ENCODE assay signal across 37 cellular contexts in the genomic region with DNA sequence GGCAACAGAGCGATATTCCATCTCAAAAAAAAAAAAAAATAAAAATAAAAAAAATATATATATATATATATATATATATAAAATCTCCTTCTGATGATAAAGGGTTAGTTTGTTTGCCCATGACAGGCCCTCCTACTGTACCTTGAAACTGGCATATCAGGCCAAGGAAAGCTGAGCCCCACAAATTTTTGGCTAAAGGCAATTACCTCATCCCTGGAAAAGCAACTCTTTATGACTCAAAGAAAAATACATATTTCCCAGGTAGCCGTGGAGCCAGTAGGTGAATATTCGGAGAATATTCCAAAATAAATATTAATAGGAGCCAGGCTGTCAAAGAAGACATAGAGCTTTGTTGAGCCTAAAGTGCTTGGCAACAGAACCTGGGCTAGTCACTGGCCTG.
"Had no signal": no experiment of that assay in that cellular context is flagged by ENCODE, and none has a peak within 500 bp of the region (broad histone marks: within the 10 kb centered on the region; RNA-seq: fewer than 3 reads in every experiment).

No MANE protein-coding gene starts in this region.

- H3K4me1 ChIP-seq: adrenal gland, ascending aorta, breast epithelium had no signal

- ATAC-seq: activated naive CD4-positive, alpha-beta T cell treated with anti-CD3 and anti-CD28 coated beads, Interleukin-2, amount 50 U/mL, for 72 hours; activated naive CD8-positive, alpha-beta T cell treated with anti-CD3 and anti-CD28 coated beads, Interleukin-2, amount 50 U/mL, for 24 hours; activated T-cell treated with anti-CD3 and anti-CD28 coated beads, Interleukin-2, amount 50 U/mL, for 4 hours; activated T-cell treated with anti-CD3 and anti-CD28 coated beads, Interleukin-2, amount 50 U/mL, for 72 hours; activated T-helper 17 cell treated with anti-CD3 and anti-CD28 coated beads, Interleukin-2, amount 50 U/mL, for 72 hours had no signal

- H3K4me3 Mint-ChIP-seq: activated naive CD4-positive, alpha-beta T cell treated with anti-CD3 and anti-CD28 coated beads for 36 hours; activated naive CD4-positive, alpha-beta T cell treated with anti-CD3 and anti-CD28 coated beads, Interleukin-2, amount 10 ng/mL, durations not matched to agents 7 days and 5 days; activated naive CD4-positive, alpha-beta T cell treated with anti-CD3 and anti-CD28 coated beads, Interleukin-2, amount 50 U/mL, for 24 hours; activated naive CD8-positive, alpha-beta T cell; activated naive CD8-positive, alpha-beta T cell treated with anti-CD3 and anti-CD28 coated beads for 36 hours; activated naive CD8-positive, alpha-beta T cell treated with anti-CD3 and anti-CD28 coated beads, Interleukin-2, amount 10 ng/mL, durations not matched to agents 7 days and 5 days; activated naive CD8-positive, alpha-beta T cell treated with anti-CD3 and anti-CD28 coated beads, Interleukin-2, amount 50 U/mL, for 24 hours; activated T-cell treated with anti-CD3 and anti-CD28 coated beads, Interleukin-2, amount 50 U/mL, for 24 hours; activated T-cell treated with anti-CD3 and anti-CD28 coated beads, Interleukin-2, amount 50 U/mL, for 4 hours; activated T-cell treated with anti-CD3 and anti-CD28 coated beads, Interleukin-2, amount 50 U/mL, for 72 hours; activated T-helper 1 cell treated with anti-CD3 and anti-CD28 coated beads, Interleukin-12 subunit alpha, Interleukin-12 subunit beta, Interleukin-2, Interleukin-4 antibody, amounts not matched to agents 30 ng/mL and 10 ng/mL and 1 ng/mL, durations not matched to agents 14 hours and 24 hours and 36 hours; activated T-helper 17 cell treated with anti-CD3 and anti-CD28 coated beads, Interleukin-2, amount 50 U/mL, for 72 hours; brain; central memory CD8-positive, alpha-beta T cell had no signal

- H3K36me3 Mint-ChIP-seq: activated naive CD8-positive, alpha-beta T cell treated with anti-CD3 and anti-CD28 coated beads, Interleukin-2, amount 10 ng/mL, durations not matched to agents 7 days and 5 days had no signal

- H3K27me3 ChIP-seq: adrenal gland, ascending aorta, brain microvascular endothelial cell, breast epithelium, cardiac muscle cell had no signal

- H3K27ac Mint-ChIP-seq: activated naive CD4-positive, alpha-beta T cell treated with anti-CD3 and anti-CD28 coated beads for 36 hours; activated naive CD4-positive, alpha-beta T cell treated with anti-CD3 and anti-CD28 coated beads, Interleukin-2, amount 10 ng/mL, durations not matched to agents 7 days and 5 days; activated naive CD4-positive, alpha-beta T cell treated with anti-CD3 and anti-CD28 coated beads, Interleukin-2, amount 50 U/mL, for 24 hours; activated naive CD4-positive, alpha-beta T cell treated with anti-CD3 and anti-CD28 coated beads, Interleukin-2, amount 50 U/mL, for 72 hours; activated naive CD8-positive, alpha-beta T cell; activated naive CD8-positive, alpha-beta T cell treated with anti-CD3 and anti-CD28 coated beads for 36 hours; activated naive CD8-positive, alpha-beta T cell treated with anti-CD3 and anti-CD28 coated beads, Interleukin-2, amount 10 ng/mL, durations not matched to agents 7 days and 5 days; activated naive CD8-positive, alpha-beta T cell treated with anti-CD3 and anti-CD28 coated beads, Interleukin-2, amount 50 U/mL, for 24 hours; activated T-cell treated with anti-CD3 and anti-CD28 coated beads, Interleukin-2, amount 50 U/mL, for 24 hours; activated T-cell treated with anti-CD3 and anti-CD28 coated beads, Interleukin-2, amount 50 U/mL, for 72 hours; activated T-helper 1 cell treated with anti-CD3 and anti-CD28 coated beads, Interleukin-12 subunit alpha, Interleukin-12 subunit beta, Interleukin-2, Interleukin-4 antibody, amounts not matched to agents 30 ng/mL and 10 ng/mL and 1 ng/mL, durations not matched to agents 14 hours and 24 hours and 36 hours; activated T-helper 17 cell treated with anti-CD3 and anti-CD28 coated beads, Interleukin-2, amount 50 U/mL, for 72 hours; activated T-helper 2 cell treated with anti-CD3 and anti-CD28 coated beads, Interferon-gamma antibody, Interleukin-2, Interleukin-4, amounts not matched to agents 10 μg/mL and 5 μg/mL and 100 μg/mL, durations not matched to agents 14 hours and 24 hours and 36 hours; brain had no signal

- H3K4me3 ChIP-seq: adrenal gland, ascending aorta, breast epithelium, cardiac muscle cell had no signal

- H3K27me3 Mint-ChIP-seq: activated naive CD4-positive, alpha-beta T cell treated with anti-CD3 and anti-CD28 coated beads, Interleukin-2, amount 10 ng/mL, durations not matched to agents 7 days and 5 days; activated naive CD4-positive, alpha-beta T cell treated with anti-CD3 and anti-CD28 coated beads, Interleukin-2, amount 50 U/mL, for 24 hours; activated naive CD8-positive, alpha-beta T cell; activated naive CD8-positive, alpha-beta T cell treated with anti-CD3 and anti-CD28 coated beads for 36 hours; activated naive CD8-positive, alpha-beta T cell treated with anti-CD3 and anti-CD28 coated beads, Interleukin-2, amount 10 ng/mL, durations not matched to agents 7 days and 5 days; activated naive CD8-positive, alpha-beta T cell treated with anti-CD3 and anti-CD28 coated beads, Interleukin-2, amount 50 U/mL, for 24 hours; activated T-cell treated with anti-CD3 and anti-CD28 coated beads, Interleukin-2, amount 50 U/mL, for 24 hours; activated T-helper 17 cell treated with anti-CD3 and anti-CD28 coated beads, Interleukin-2, amount 50 U/mL, for 72 hours; central memory CD8-positive, alpha-beta T cell had no signal

- H3K4me1 Mint-ChIP-seq: activated naive CD4-positive, alpha-beta T cell treated with anti-CD3 and anti-CD28 coated beads, Interleukin-2, amount 10 ng/mL, durations not matched to agents 7 days and 5 days; activated naive CD4-positive, alpha-beta T cell treated with anti-CD3 and anti-CD28 coated beads, Interleukin-2, amount 50 U/mL, for 24 hours; activated naive CD8-positive, alpha-beta T cell treated with anti-CD3 and anti-CD28 coated beads for 36 hours; activated naive CD8-positive, alpha-beta T cell treated with anti-CD3 and anti-CD28 coated beads, Interleukin-2, amount 10 ng/mL, durations not matched to agents 7 days and 5 days; activated naive CD8-positive, alpha-beta T cell treated with anti-CD3 and anti-CD28 coated beads, Interleukin-2, amount 50 U/mL, for 24 hours; activated T-helper 17 cell treated with anti-CD3 and anti-CD28 coated beads, Interleukin-2, amount 50 U/mL, for 72 hours; brain; central memory CD8-positive, alpha-beta T cell had no signal

- H3K27ac ChIP-seq: adrenal gland, ascending aorta, brain microvascular endothelial cell, breast epithelium, cardiac muscle cell had no signal

- H3K36me3 ChIP-seq: adrenal gland, ascending aorta, brain microvascular endothelial cell, breast epithelium, cardiac muscle cell had no signal

- DNase-seq: activated effector memory CD4-positive, alpha-beta T cell treated with anti-CD3 and anti-CD28 coated beads, Interleukin-2, amount 50 U/mL, for 16 hours; activated effector memory CD4-positive, alpha-beta T cell treated with Interleukin-2 at 50 U/mL for 16 hours; activated gamma-delta T cell; activated gamma-delta T cell treated with Interleukin-2 at 50 U/mL for 16 hours; activated naive CD4-positive, alpha-beta T cell; activated naive CD4-positive, alpha-beta T cell treated with anti-CD3 and anti-CD28 coated beads for 36 hours; activated naive CD4-positive, alpha-beta T cell treated with anti-CD3 and anti-CD28 coated beads, Interleukin-2, amount 10 ng/mL, durations not matched to agents 7 days and 5 days; activated naive CD4-positive, alpha-beta T cell treated with anti-CD3 and anti-CD28 coated beads, Interleukin-2, amount 50 U/mL, for 16 hours; activated naive CD4-positive, alpha-beta T cell treated with Interleukin-2 at 50 U/mL for 16 hours; activated naive CD8-positive, alpha-beta T cell treated with anti-CD3 and anti-CD28 coated beads for 36 hours; activated naive CD8-positive, alpha-beta T cell treated with anti-CD3 and anti-CD28 coated beads, Interleukin-2, amount 10 ng/mL, durations not matched to agents 7 days and 5 days; activated naive CD8-positive, alpha-beta T cell treated with anti-CD3 and anti-CD28 coated beads, Interleukin-2, amount 50 U/mL, for 24 hours; activated T-cell treated with anti-CD3 and anti-CD28 coated beads for 4 hours; activated T-cell treated with anti-CD3 and anti-CD28 coated beads, Interleukin-2, amount 50 U/mL, for 1 hour; activated T-cell treated with anti-CD3 and anti-CD28 coated beads, Interleukin-2, amount 50 U/mL, for 24 hours; activated T-cell treated with anti-CD3 and anti-CD28 coated beads, Interleukin-2, amount 50 U/mL, for 4 hours; activated T-cell treated with anti-CD3 and anti-CD28 coated beads, Interleukin-2, amount 50 U/mL, for 48 hours; activated T-cell treated with anti-CD3 and anti-CD28 coated beads, Interleukin-2, amount 50 U/mL, for 72 hours; amniotic stem cell; amygdala; anterior cingulate cortex; aorta; brain microvascular endothelial cell; central memory CD4-positive, alpha-beta T cell; cerebellar nuclear complex had no signal
